7 cellular contexts compared by ENCODE assay signal in the genomic region with DNA sequence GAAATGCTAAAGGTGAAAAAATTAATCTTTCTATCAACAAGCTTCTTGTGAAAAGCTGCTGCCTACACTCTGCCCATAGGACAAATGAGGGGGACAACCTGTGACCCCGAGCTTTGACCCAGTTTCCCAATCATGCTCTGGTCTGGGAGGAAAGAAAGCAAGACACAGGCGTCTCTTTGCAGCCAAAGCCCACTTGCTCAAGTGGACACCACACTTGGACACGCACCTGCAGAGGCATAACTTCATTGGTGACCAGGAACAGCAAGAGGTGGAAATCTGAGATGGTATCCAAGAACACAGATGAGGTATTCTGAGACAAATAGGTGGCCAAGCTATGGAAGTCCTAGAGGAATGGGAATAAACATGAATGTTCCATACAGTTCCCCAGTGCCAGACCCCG. TPM values are rescaled to one million over a fixed set of nuclear protein-coding genes. Genes with fewer than 3 reads are reported as not detected.
DNase-seq lines count a peak whose midpoint lies in the region; TF ChIP-seq lines count a peak whose summit lies in the region.

No MANE protein-coding gene starts in this region.

- peaks cover 12 to 19% of the 10 kb centered on the region in 2 donors for H3K4me1 ChIP-seq in breast epithelium
- peaks cover 39% of the 10 kb centered on the region for H3K4me1 ChIP-seq in mesenchymal stem cell (ENCODE audit: control insufficient read depth, insufficient read depth, low read depth, low read length)
- peaks cover 25 to 26% of the 10 kb centered on the region in 2 donors for H3K4me1 ChIP-seq in thyroid gland

- H3K4me3 ChIP-seq in LNCaP clone FGC (ENCODE audit: low read depth, low read length), result peak overlapping the region; percentile 35
- H3K4me3 ChIP-seq in breast epithelium, result peak overlapping the region in 1 of 3 donors; percentile 54
- H3K4me3 ChIP-seq in mesenchymal stem cell (ENCODE audit: insufficient read depth in 1 of 2, low read depth in 1 of 2, low read length in 2 of 2), result peak overlapping the region in 1 of 2 experiments; percentile 35
- no peak overlapping the region for H3K4me3 ChIP-seq in thyroid gland (replicated peaks in 1 of 3)
- no peak overlapping the region for H3K4me3 ChIP-seq in WERI-Rb-1 (ENCODE audit: low read depth, low read length)

- H2BK120ac ChIP-seq in mesenchymal stem cell (ENCODE audit: low read depth, low read length), result peak overlapping the region; percentile 82

- no peaks in the 10 kb centered on the region for H3K27me3 ChIP-seq in breast epithelium
- no peaks in the 10 kb centered on the region for H3K27me3 ChIP-seq in mesenchymal stem cell (ENCODE audit: control insufficient read depth in 1 of 2, insufficient read depth in 1 of 2, low read length in 2 of 2)
- H3K27me3 ChIP-seq in thyroid gland, result no peaks in the 10 kb centered on the region
- H3K27me3 ChIP-seq in WERI-Rb-1 (ENCODE audit: insufficient read depth, low read depth, severe bottlenecking), result no peaks in the 10 kb centered on the region

- peak overlapping the region; percentile 83 for H2BK5ac ChIP-seq in mesenchymal stem cell (ENCODE audit: low read depth, low read length, poor library complexity, severe bottlenecking)

- peak overlapping the region; percentile 77 to 89 for H3K27ac ChIP-seq in breast epithelium
- H3K27ac ChIP-seq in mesenchymal stem cell (ENCODE audit: low read length, poor library complexity, severe bottlenecking), result peak overlapping the region; percentile 97
- peak overlapping the region; percentile 60 to 85 (median 79) for H3K27ac ChIP-seq in thyroid gland
- no peak overlapping the region for H3K27ac ChIP-seq in WERI-Rb-1

- peak overlapping the region; percentile 83 for H4K91ac ChIP-seq in mesenchymal stem cell (ENCODE audit: low read length)

- WGBS in mesenchymal stem cell, result 56% methylated on average over 4 of the region's 4 CpGs
- 28 to 40% methylated on average over 4 of the region's 4 CpGs for WGBS in thyroid gland, 2 donors

- H3K18ac ChIP-seq in mesenchymal stem cell (ENCODE audit: low read depth in 1 of 2, low read length in 2 of 2), result peak overlapping the region; percentile 59 to 89

- H3K23ac ChIP-seq in mesenchymal stem cell (ENCODE audit: low read length in 2 of 2), result no peak overlapping the region

- H3K9me3 ChIP-seq in breast epithelium (no peaks in the 10 kb centered on the region), mesenchymal stem cell (ENCODE audit: control insufficient read depth, low read length) (no peaks in the 10 kb centered on the region), thyroid gland (no peaks in the 10 kb centered on the region), WERI-Rb-1 (ENCODE audit: severe bottlenecking) (no peaks in the 10 kb centered on the region)

- no peak overlapping the region for H4K8ac ChIP-seq in mesenchymal stem cell (ENCODE audit: low read length)

- intact Hi-C loops in breast epithelium (cut with DNase I; ENCODE audit: low total_unique reads), result no loop called here
- intact Hi-C loops in thyroid gland (cut with DNase I), result no loop called here

- no peak for TF ChIP-seq CTCF in LNCaP clone FGC (IDR thresholded peaks at IDR 0.05; ENCODE audit: control insufficient read depth, extremely low read depth, insufficient read depth)
- TF ChIP-seq CTCF in breast epithelium (IDR thresholded peaks at IDR 0.05), result no peak
- no peak for TF ChIP-seq CTCF in thyroid gland (IDR thresholded peaks at IDR 0.05)
- TF ChIP-seq CTCF in WERI-Rb-1 (IDR thresholded peaks at IDR 0.05; ENCODE audit: low read depth, low read length), result no peak

- DNase-seq in LNCaP clone FGC (ENCODE audit: low read depth) (no peak), breast epithelium (ENCODE audit: low spot score in 2 of 2) (no peak), mesenchymal stem cell (no peak), thyroid gland (peak; percentile 62 to 64), NCI-H128 (lab: John Stamatoyannopoulos, UW; ENCODE audit: unreplicated experiment) (no peak), WERI-Rb-1 (no peak), NCI-H2196 (lab: John Stamatoyannopoulos, UW; ENCODE audit: unreplicated experiment) (no peak)

- H3K4me2 ChIP-seq in mesenchymal stem cell (ENCODE audit: low read length, poor library complexity, severe bottlenecking), result peak overlapping the region; percentile 15

- H3K36me3 ChIP-seq in breast epithelium (peaks cover 7% of the 10 kb centered on the region), mesenchymal stem cell (ENCODE audit: control insufficient read depth in 1 of 2, insufficient read depth in 2 of 2, low read depth in 1 of 2, low read length in 2 of 2) (peaks cover 59 to 81% of the 10 kb centered on the region in 2 experiments), thyroid gland (peaks cover 51 to 60% of the 10 kb centered on the region in 2 donors), WERI-Rb-1 (peaks cover 99% of the 10 kb centered on the region)

- H2AFZ ChIP-seq in mesenchymal stem cell (ENCODE audit: low read depth, low read length), result no peak overlapping the region

- peaks cover 31% of the 10 kb centered on the region for H3K79me1 ChIP-seq in mesenchymal stem cell (replicated peaks; ENCODE audit: low read length, poor library complexity, severe bottlenecking)

- peak overlapping the region; percentile 50 for H3K9ac ChIP-seq in mesenchymal stem cell (ENCODE audit: low read length)

- peak overlapping the region; percentile 56 for H2BK15ac ChIP-seq in mesenchymal stem cell (ENCODE audit: low read depth, poor library complexity, severe bottlenecking)

- TF ChIP-seq POLR2A in breast epithelium (IDR thresholded peaks at IDR 0.05) (no peak), thyroid gland (IDR thresholded peaks at IDR 0.05) (no peak)

- H3K14ac ChIP-seq in mesenchymal stem cell (ENCODE audit: low read length in 2 of 2), result peak overlapping the region in 1 of 2 experiments; percentile 79

- H2AK5ac ChIP-seq in mesenchymal stem cell (ENCODE audit: low read length, severe bottlenecking), result peak overlapping the region; percentile 99

- peak overlapping the region; percentile 75 to 76 for H2BK12ac ChIP-seq in mesenchymal stem cell (ENCODE audit: low read length in 2 of 2)

- peak overlapping the region in 1 of 2 experiments; percentile 37 for H3K4ac ChIP-seq in mesenchymal stem cell (ENCODE audit: low read depth in 1 of 2, low read length in 2 of 2)

RNA-seq across cellular contexts. Expression of a gene that starts 15.0 kb away (rescaled TPM):
- total RNA-seq in breast epithelium (10 to 100 TPM; 13.0 to 23.1 (median 20.6) TPM), thyroid gland (10 to 100 TPM; 24.1 to 35.2 (median 31.0) TPM)
- polyA plus RNA-seq in mesenchymal stem cell (2013, experiment 1 of 2), result 10.1 TPM
- polyA plus RNA-seq in mesenchymal stem cell (2013, experiment 2 of 2), result 10.3 TPM

RNA-seq across cellular contexts. Expression of a gene that starts 39.0 kb away (rescaled TPM):
- total RNA-seq in breast epithelium, result 1 to 10 TPM in 2 of 3 donors, under 1 TPM in 1; 0.48 to 3.2 (median 1.6) TPM
- 0.23 TPM for polyA plus RNA-seq in mesenchymal stem cell (2013, experiment 1 of 2)
- polyA plus RNA-seq in mesenchymal stem cell (2013, experiment 2 of 2), result 0.15 TPM
- total RNA-seq in thyroid gland, result 10 to 100 TPM in 3 of 4 donors, 1 to 10 TPM in 1; 9.7 to 20.7 (median 17.0) TPM

RNA-seq across cellular contexts. Expression of a gene that starts 54.6 kb away (rescaled TPM):
- total RNA-seq in breast epithelium (1,000 to 10,000 TPM; 2,222 to 2,764 (median 2,750) TPM), thyroid gland (1,000 to 10,000 TPM; 1,168 to 4,304 (median 2,945) TPM)
- polyA plus RNA-seq in mesenchymal stem cell (2013, experiment 1 of 2), result 7,126 TPM
- polyA plus RNA-seq in mesenchymal stem cell (2013, experiment 2 of 2), result 6,723 TPM

Comparison
In these comparisons a context has a peak if more than half of its experiments do, and no peak if none do; other contexts are left out.
1. DNase-seq: peak in thyroid gland (2 of 2); none in LNCaP clone FGC (single experiment), breast epithelium (0 of 2), mesenchymal stem cell (single experiment), NCI-H128 (single experiment), WERI-Rb-1 (single experiment) and NCI-H2196 (single experiment).